ENCODE assay signal across 1 cellular context in genomic region chr12:122078141-122079037, GRCh38.
TF ChIP-seq lines count a peak whose summit lies in the region.

A gene with protein sequence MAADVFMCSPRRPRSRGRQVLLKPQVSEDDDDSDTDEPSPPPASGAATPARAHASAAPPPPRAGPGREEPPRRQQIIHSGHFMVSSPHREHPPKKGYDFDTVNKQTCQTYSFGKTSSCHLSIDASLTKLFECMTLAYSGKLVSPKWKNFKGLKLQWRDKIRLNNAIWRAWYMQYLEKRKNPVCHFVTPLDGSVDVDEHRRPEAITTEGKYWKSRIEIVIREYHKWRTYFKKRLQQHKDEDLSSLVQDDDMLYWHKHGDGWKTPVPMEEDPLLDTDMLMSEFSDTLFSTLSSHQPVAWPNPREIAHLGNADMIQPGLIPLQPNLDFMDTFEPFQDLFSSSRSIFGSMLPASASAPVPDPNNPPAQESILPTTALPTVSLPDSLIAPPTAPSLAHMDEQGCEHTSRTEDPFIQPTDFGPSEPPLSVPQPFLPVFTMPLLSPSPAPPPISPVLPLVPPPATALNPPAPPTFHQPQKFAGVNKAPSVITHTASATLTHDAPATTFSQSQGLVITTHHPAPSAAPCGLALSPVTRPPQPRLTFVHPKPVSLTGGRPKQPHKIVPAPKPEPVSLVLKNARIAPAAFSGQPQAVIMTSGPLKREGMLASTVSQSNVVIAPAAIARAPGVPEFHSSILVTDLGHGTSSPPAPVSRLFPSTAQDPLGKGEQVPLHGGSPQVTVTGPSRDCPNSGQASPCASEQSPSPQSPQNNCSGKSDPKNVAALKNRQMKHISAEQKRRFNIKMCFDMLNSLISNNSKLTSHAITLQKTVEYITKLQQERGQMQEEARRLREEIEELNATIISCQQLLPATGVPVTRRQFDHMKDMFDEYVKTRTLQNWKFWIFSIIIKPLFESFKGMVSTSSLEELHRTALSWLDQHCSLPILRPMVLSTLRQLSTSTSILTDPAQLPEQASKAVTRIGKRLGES (plus strand): TSS chr12:122078756. CDS start chr12:122078854, 98 bp downstream.

TF ChIP-seq in HepG2, 621 proteins besides CTCF, POLR2A, EP300 and RAD21 (continued from another document and continues in another):
- TF ChIP-seq, protein P1, sequence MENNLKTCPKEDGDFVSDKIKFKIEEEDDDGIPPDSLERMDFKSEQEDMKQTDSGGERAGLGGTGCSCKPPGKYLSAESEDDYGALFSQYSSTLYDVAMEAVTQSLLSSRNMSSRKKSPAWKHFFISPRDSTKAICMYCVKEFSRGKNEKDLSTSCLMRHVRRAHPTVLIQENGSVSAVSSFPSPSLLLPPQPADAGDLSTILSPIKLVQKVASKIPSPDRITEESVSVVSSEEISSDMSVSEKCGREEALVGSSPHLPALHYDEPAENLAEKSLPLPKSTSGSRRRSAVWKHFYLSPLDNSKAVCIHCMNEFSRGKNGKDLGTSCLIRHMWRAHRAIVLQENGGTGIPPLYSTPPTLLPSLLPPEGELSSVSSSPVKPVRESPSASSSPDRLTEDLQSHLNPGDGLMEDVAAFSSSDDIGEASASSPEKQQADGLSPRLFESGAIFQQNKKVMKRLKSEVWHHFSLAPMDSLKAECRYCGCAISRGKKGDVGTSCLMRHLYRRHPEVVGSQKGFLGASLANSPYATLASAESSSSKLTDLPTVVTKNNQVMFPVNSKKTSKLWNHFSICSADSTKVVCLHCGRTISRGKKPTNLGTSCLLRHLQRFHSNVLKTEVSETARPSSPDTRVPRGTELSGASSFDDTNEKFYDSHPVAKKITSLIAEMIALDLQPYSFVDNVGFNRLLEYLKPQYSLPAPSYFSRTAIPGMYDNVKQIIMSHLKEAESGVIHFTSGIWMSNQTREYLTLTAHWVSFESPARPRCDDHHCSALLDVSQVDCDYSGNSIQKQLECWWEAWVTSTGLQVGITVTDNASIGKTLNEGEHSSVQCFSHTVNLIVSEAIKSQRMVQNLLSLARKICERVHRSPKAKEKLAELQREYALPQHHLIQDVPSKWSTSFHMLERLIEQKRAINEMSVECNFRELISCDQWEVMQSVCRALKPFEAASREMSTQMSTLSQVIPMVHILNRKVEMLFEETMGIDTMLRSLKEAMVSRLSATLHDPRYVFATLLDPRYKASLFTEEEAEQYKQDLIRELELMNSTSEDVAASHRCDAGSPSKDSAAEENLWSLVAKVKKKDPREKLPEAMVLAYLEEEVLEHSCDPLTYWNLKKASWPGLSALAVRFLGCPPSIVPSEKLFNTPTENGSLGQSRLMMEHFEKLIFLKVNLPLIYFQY (CRISPR knock-in tag; IDR thresholded peaks at IDR 0.05; ENCODE audit: borderline replicate concordance) = no peak
- peak; percentile 33; the same call in 1 of the 2 replicates for TF ChIP-seq ONECUT2 (CRISPR knock-in tag; IDR thresholded peaks at IDR 0.05)
- TF ChIP-seq MXI1 (IDR thresholded peaks at IDR 0.05; ENCODE audit: borderline replicate concordance, low read depth, low read length) = peak; percentile 86; the same call in 1 of the 3 replicates
- TF ChIP-seq ELF4 (CRISPR knock-in tag; IDR thresholded peaks at IDR 0.05; ENCODE audit: borderline replicate concordance) = 0 out of 2 replicates have a peak, but pooled peaks have one; percentile 65
- TF ChIP-seq ZNF180 (CRISPR knock-in tag; IDR thresholded peaks at IDR 0.05; ENCODE audit: borderline replicate concordance, low read depth) = no peak
- TF ChIP-seq ZNF724P (CRISPR knock-in tag; IDR thresholded peaks at IDR 0.05; ENCODE audit: borderline replicate concordance) = peak; percentile 57; the same call in 1 of the 2 replicates
- TF ChIP-seq NRL (CRISPR knock-in tag; IDR thresholded peaks at IDR 0.05; ENCODE audit: borderline replicate concordance) = no peak
- no peak for TF ChIP-seq ATRX (CRISPR knock-in tag; IDR thresholded peaks at IDR 0.05; ENCODE audit: borderline replicate concordance)
- TF ChIP-seq ZNF605 (CRISPR knock-in tag; IDR thresholded peaks at IDR 0.05) = no peak
- peak; percentile 43; the same call in 1 of the 2 replicates for TF ChIP-seq RFX5 (IDR thresholded peaks at IDR 0.05; ENCODE audit: low read depth, low read length)
- TF ChIP-seq YEATS2 (CRISPR knock-in tag; IDR thresholded peaks at IDR 0.05; ENCODE audit: borderline replicate concordance) = no peak; the same call in 1 of the 2 replicates
- no peak for TF ChIP-seq YY1 (IDR thresholded peaks at IDR 0.05; ENCODE audit: insufficient read depth, insufficient replicate concordance, low read depth, low read length)
- TF ChIP-seq ZFP37 (CRISPR knock-in tag; IDR thresholded peaks at IDR 0.05; ENCODE audit: borderline replicate concordance) = peak; percentile 66; the same call in 1 of the 2 replicates
- TF ChIP-seq FOXM1 (CRISPR knock-in tag; IDR thresholded peaks at IDR 0.05) = no peak
- no peak for TF ChIP-seq NR2F6 (IDR thresholded peaks at IDR 0.05)
- 0 out of 2 replicates have a peak, but pooled peaks have one; percentile 5 for TF ChIP-seq NR2F6 (CRISPR knock-in tag; IDR thresholded peaks at IDR 0.05)
- TF ChIP-seq ZNF460 (CRISPR knock-in tag; IDR thresholded peaks at IDR 0.05; ENCODE audit: borderline replicate concordance) = no peak
- TF ChIP-seq CREBL2 (CRISPR knock-in tag; IDR thresholded peaks at IDR 0.05; ENCODE audit: borderline replicate concordance) = peak; percentile 41; the same call in 1 of the 2 replicates
- TF ChIP-seq GZF1 (CRISPR knock-in tag; IDR thresholded peaks at IDR 0.05) = no peak
- TF ChIP-seq TARDBP (CRISPR knock-in tag; IDR thresholded peaks at IDR 0.05) = peak; percentile 40; the same call in 1 of the 2 replicates
- TF ChIP-seq, protein P2, sequence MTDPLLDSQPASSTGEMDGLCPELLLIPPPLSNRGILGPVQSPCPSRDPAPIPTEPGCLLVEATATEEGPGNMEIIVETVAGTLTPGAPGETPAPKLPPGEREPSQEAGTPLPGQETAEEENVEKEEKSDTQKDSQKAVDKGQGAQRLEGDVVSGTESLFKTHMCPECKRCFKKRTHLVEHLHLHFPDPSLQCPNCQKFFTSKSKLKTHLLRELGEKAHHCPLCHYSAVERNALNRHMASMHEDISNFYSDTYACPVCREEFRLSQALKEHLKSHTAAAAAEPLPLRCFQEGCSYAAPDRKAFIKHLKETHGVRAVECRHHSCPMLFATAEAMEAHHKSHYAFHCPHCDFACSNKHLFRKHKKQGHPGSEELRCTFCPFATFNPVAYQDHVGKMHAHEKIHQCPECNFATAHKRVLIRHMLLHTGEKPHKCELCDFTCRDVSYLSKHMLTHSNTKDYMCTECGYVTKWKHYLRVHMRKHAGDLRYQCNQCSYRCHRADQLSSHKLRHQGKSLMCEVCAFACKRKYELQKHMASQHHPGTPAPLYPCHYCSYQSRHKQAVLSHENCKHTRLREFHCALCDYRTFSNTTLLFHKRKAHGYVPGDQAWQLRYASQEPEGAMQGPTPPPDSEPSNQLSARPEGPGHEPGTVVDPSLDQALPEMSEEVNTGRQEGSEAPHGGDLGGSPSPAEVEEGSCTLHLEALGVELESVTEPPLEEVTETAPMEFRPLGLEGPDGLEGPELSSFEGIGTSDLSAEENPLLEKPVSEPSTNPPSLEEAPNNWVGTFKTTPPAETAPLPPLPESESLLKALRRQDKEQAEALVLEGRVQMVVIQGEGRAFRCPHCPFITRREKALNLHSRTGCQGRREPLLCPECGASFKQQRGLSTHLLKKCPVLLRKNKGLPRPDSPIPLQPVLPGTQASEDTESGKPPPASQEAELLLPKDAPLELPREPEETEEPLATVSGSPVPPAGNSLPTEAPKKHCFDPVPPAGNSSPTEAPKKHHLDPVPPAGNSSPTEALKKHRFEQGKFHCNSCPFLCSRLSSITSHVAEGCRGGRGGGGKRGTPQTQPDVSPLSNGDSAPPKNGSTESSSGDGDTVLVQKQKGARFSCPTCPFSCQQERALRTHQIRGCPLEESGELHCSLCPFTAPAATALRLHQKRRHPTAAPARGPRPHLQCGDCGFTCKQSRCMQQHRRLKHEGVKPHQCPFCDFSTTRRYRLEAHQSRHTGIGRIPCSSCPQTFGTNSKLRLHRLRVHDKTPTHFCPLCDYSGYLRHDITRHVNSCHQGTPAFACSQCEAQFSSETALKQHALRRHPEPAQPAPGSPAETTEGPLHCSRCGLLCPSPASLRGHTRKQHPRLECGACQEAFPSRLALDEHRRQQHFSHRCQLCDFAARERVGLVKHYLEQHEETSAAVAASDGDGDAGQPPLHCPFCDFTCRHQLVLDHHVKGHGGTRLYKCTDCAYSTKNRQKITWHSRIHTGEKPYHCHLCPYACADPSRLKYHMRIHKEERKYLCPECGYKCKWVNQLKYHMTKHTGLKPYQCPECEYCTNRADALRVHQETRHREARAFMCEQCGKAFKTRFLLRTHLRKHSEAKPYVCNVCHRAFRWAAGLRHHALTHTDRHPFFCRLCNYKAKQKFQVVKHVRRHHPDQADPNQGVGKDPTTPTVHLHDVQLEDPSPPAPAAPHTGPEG (CRISPR knock-in tag; IDR thresholded peaks at IDR 0.05) = peak; percentile 84
- TF ChIP-seq ZNF30 (CRISPR knock-in tag; IDR thresholded peaks at IDR 0.05) = no peak
- no peak for TF ChIP-seq MTF2 (CRISPR knock-in tag; IDR thresholded peaks at IDR 0.05; ENCODE audit: borderline replicate concordance)
- TF ChIP-seq, protein P3, sequence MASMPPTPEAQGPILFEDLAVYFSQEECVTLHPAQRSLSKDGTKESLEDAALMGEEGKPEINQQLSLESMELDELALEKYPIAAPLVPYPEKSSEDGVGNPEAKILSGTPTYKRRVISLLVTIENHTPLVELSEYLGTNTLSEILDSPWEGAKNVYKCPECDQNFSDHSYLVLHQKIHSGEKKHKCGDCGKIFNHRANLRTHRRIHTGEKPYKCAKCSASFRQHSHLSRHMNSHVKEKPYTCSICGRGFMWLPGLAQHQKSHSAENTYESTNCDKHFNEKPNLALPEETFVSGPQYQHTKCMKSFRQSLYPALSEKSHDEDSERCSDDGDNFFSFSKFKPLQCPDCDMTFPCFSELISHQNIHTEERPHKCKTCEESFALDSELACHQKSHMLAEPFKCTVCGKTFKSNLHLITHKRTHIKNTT (CRISPR knock-in tag; IDR thresholded peaks at IDR 0.05) = no peak
- TF ChIP-seq ZNF678 (CRISPR knock-in tag; IDR thresholded peaks at IDR 0.05) = no peak
- TF ChIP-seq ZNF235 (CRISPR knock-in tag; IDR thresholded peaks at IDR 0.05; ENCODE audit: borderline replicate concordance) = peak; percentile 34; the same call in 1 of the 2 replicates
- TF ChIP-seq, protein P4, sequence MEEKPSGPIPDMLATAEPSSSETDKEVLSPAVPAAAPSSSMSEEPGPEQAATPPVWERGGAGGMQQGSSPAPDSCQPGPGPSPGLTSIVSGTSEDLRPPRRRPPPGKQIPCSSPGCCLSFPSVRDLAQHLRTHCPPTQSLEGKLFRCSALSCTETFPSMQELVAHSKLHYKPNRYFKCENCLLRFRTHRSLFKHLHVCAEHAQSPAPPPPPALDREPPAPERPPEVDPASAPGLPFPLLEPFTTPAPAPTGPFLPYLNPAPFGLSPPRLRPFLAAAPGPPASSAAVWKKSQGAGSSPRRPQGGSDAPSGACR (CRISPR knock-in tag; IDR thresholded peaks at IDR 0.05) = no peak; the same call in 1 of the 2 replicates
- peak; percentile 83 for TF ChIP-seq TBX2 (CRISPR knock-in tag; IDR thresholded peaks at IDR 0.05; ENCODE audit: borderline replicate concordance)
- TF ChIP-seq ZFY (CRISPR knock-in tag; IDR thresholded peaks at IDR 0.05) = peak; percentile 94
- TF ChIP-seq ZNF564 (CRISPR knock-in tag; IDR thresholded peaks at IDR 0.05) = peak; percentile 72; the same call in 1 of the 2 replicates
- no peak for TF ChIP-seq PRDM10 (CRISPR knock-in tag; IDR thresholded peaks at IDR 0.05; ENCODE audit: low read depth)
- no peak; the same call in 1 of the 2 replicates for TF ChIP-seq ZNF20 (CRISPR knock-in tag; IDR thresholded peaks at IDR 0.05)
- TF ChIP-seq SP5 (CRISPR knock-in tag; IDR thresholded peaks at IDR 0.05; ENCODE audit: borderline replicate concordance, low read depth) = no peak; the same call in 1 of the 2 replicates
- TF ChIP-seq ZBTB7A (CRISPR knock-in tag; IDR thresholded peaks at IDR 0.05) = no peak
- peak; percentile 96 for TF ChIP-seq BORCS8-MEF2B (CRISPR knock-in tag; IDR thresholded peaks at IDR 0.05)
- TF ChIP-seq, protein P5, sequence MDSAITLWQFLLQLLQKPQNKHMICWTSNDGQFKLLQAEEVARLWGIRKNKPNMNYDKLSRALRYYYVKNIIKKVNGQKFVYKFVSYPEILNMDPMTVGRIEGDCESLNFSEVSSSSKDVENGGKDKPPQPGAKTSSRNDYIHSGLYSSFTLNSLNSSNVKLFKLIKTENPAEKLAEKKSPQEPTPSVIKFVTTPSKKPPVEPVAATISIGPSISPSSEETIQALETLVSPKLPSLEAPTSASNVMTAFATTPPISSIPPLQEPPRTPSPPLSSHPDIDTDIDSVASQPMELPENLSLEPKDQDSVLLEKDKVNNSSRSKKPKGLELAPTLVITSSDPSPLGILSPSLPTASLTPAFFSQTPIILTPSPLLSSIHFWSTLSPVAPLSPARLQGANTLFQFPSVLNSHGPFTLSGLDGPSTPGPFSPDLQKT (CRISPR knock-in tag; IDR thresholded peaks at IDR 0.05; ENCODE audit: borderline replicate concordance) = no peak
- TF ChIP-seq SAFB2 (CRISPR knock-in tag; IDR thresholded peaks at IDR 0.05; ENCODE audit: borderline replicate concordance, low read depth) = no peak
- no peak for TF ChIP-seq NBN (conservative IDR thresholded peaks at IDR 0.05)
- no peak for TF ChIP-seq ATF1 (CRISPR knock-in tag; IDR thresholded peaks at IDR 0.05)
- peak; percentile 53; the same call in 1 of the 2 replicates for TF ChIP-seq ZNF263 (CRISPR knock-in tag; IDR thresholded peaks at IDR 0.05)
- TF ChIP-seq ZNF451 (CRISPR knock-in tag; IDR thresholded peaks at IDR 0.05) = peak; percentile 65; the same call in 1 of the 2 replicates
- peak; percentile 52; the same call in 1 of the 2 replicates for TF ChIP-seq PHF8 (CRISPR knock-in tag; IDR thresholded peaks at IDR 0.05)
